In the genomic region with DNA sequence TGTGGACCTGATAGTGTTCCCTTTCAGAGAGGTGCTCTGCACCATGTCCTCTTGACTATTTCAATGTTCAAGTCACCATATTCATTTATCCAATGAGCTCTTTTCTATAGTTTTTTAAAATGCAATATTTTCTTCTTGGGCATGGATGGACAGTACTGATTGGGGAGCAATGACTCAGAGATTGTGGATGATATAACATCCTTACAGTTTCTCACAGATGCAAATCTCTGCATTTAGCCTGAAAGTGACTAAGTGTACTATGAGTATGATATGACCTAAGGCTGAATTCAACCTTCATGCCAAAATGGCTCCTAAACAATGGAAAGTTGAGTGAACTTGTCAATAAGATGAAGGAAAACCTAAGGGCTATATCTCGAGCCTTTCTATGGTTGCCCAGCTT, we compare ENCODE assay signal across 25 cellular contexts. TPM values are rescaled to one million over a fixed set of nuclear protein-coding genes. Genes with fewer than 3 reads are reported as not detected.
DNase-seq lines count a peak whose midpoint lies in the region; ATAC-seq, FAIRE-seq and TF ChIP-seq lines count a peak whose summit lies in the region.
"Had no signal": no experiment of that assay in that cellular context is flagged by ENCODE, and none has a peak within 500 bp of the region (broad histone marks: within the 10 kb centered on the region; RNA-seq: fewer than 3 reads in every experiment).

No MANE protein-coding gene starts in this region.

- H3K4me3 ChIP-seq in GM23248 (no peak overlapping the region), PC-3 (ENCODE audit: low read length) (no peak overlapping the region), K562 (no peak overlapping the region)
- H3K4me3 ChIP-seq: BLaER1 treated with 17β-estradiol and CSF1 and Interleukin-3, amounts not matched to agents 10 nM and 100 nM; MG63 had no signal

- H4K20me1 ChIP-seq in GM23248 (ENCODE audit: insufficient read depth), result no peaks in the 10 kb centered on the region
- H4K20me1 ChIP-seq in PC-3 (ENCODE audit: low read length), result no peaks in the 10 kb centered on the region
- no peaks in the 10 kb centered on the region for H4K20me1 ChIP-seq in K562 (replicated peaks; ENCODE audit: control insufficient read depth, insufficient read depth, low read length)
- H4K20me1 ChIP-seq: BLaER1 treated with 17β-estradiol and CSF1 and Interleukin-3, amounts not matched to agents 10 nM and 100 nM had no signal

- POLR2A ChIA-PET in PC-3 (lab: Charles Lee; ENCODE audit: unreplicated experiment), result no interaction called here
- POLR2A ChIA-PET in K562 (lab: Yijun Ruan, JAX), result no interaction called here

- TF ChIP-seq CTCF in PC-3 (conservative IDR thresholded peaks at IDR 0.05; ENCODE audit: low read depth, low read length) (no peak), K562 (IDR thresholded peaks at IDR 0.05 in 2 of 3, conservative IDR thresholded peaks at IDR 0.05 in 1 of 3; ENCODE audit: insufficient read depth in 2 of 3, low read depth in 1 of 3, low read length in 3 of 3) (no peak), foreskin keratinocyte (conservative IDR thresholded peaks at IDR 0.05) (no peak), nephron progenitor cell (IDR thresholded peaks at IDR 0.05) (no peak)

- H3K9me1 ChIP-seq in K562 (ENCODE audit: control insufficient read depth, insufficient read depth, low read length), result no peaks in the 10 kb centered on the region

- H3K4me3 Mint-ChIP-seq in nephron progenitor cell, result no peak overlapping the region
- H3K4me3 Mint-ChIP-seq: CD4-positive, alpha-beta memory T cell; IgD-negative memory B cell had no signal

- H3K9me2 ChIP-seq in GM23248 (ENCODE audit: insufficient read depth) (no peaks in the 10 kb centered on the region), PC-3 (replicated peaks; ENCODE audit: low read length) (no peaks in the 10 kb centered on the region)
- H3K9me2 ChIP-seq: SK-N-SH had no signal

- CTCF ChIA-PET in PC-3 (lab: Charles Lee) (no interaction called here), K562 (lab: Yijun Ruan, JAX; ENCODE audit: low intra/inter-chr PET ratio) (interaction anchor here (0.6 kb wide), 1 partner anchor 56 kb away, joined by 3 read pairs; no protein-coding TSS in a partner anchor)

- no peaks in the 10 kb centered on the region for H3K79me2 ChIP-seq in GM23248 (ENCODE audit: insufficient read depth)
- no peaks in the 10 kb centered on the region for H3K79me2 ChIP-seq in PC-3 (ENCODE audit: low read length)
- H3K79me2 ChIP-seq in K562 (ENCODE audit: control insufficient read depth, insufficient read depth, low read length), result no peaks in the 10 kb centered on the region

- H3K4me2 ChIP-seq in GM23248 (ENCODE audit: unreplicated experiment) (no peak overlapping the region), PC-3 (ENCODE audit: low read length) (no peak overlapping the region), K562 (ENCODE audit: insufficient read depth, low read length) (no peak overlapping the region)
- H3K4me2 ChIP-seq: BLaER1 treated with 17β-estradiol and CSF1 and Interleukin-3, amounts not matched to agents 10 nM and 100 nM; SK-N-SH had no signal

- in situ Hi-C loops in GM23248 (cut with MboI), result no loop called here
- in situ Hi-C loops in K562 (cut with MboI), result no loop called here

- no peaks in the 10 kb centered on the region for H3K27me3 ChIP-seq in GM23248 (replicated peaks; ENCODE audit: insufficient read depth)
- H3K27me3 ChIP-seq in PC-3 (ENCODE audit: low read length), result no peaks in the 10 kb centered on the region
- no peaks in the 10 kb centered on the region for H3K27me3 ChIP-seq in K562 (ENCODE audit: control insufficient read depth in 2 of 2, insufficient read depth in 2 of 2, low read length in 2 of 2)
- H3K27me3 ChIP-seq in foreskin keratinocyte, result peaks cover 13% of the 10 kb centered on the region
- H3K27me3 ChIP-seq: BLaER1 treated with 17β-estradiol and CSF1 and Interleukin-3, amounts not matched to agents 10 nM and 100 nM; MG63 had no signal

- H3K27me3 Mint-ChIP-seq in nephron progenitor cell (ENCODE audit: low read depth, poor library complexity), result peaks cover 19% of the 10 kb centered on the region

- H3K9ac ChIP-seq in GM23248 (no peak overlapping the region), PC-3 (ENCODE audit: low read length) (no peak overlapping the region), K562 (ENCODE audit: insufficient read depth in 1 of 2, low read depth in 2 of 2, low read length in 2 of 2) (no peak overlapping the region)
- H3K9ac ChIP-seq: BLaER1 treated with 17β-estradiol and CSF1 and Interleukin-3, amounts not matched to agents 10 nM and 100 nM; SK-N-SH had no signal

- H3K36me3 ChIP-seq in GM23248 (ENCODE audit: low read depth) (no peaks in the 10 kb centered on the region), PC-3 (ENCODE audit: low read depth, low read length) (no peaks in the 10 kb centered on the region), K562 (ENCODE audit: control insufficient read depth, insufficient read depth, low read length) (no peaks in the 10 kb centered on the region)
- H3K36me3 ChIP-seq: BLaER1 treated with 17β-estradiol and CSF1 and Interleukin-3, amounts not matched to agents 10 nM and 100 nM; MG63 had no signal

- H3K27ac Mint-ChIP-seq in nephron progenitor cell, result no peak overlapping the region
- H3K27ac Mint-ChIP-seq: CD4-positive, alpha-beta memory T cell; IgD-negative memory B cell had no signal

- intact Hi-C loops in PC-3 (cut with micrococcal nuclease), result no loop called here
- intact Hi-C loops in K562 (cut with micrococcal nuclease), result no loop called here

- FAIRE-seq in K562 (lab: Jason Lieb, UNC), result no peak
- FAIRE-seq: GM19239 had no signal

- TF ChIP-seq POLR2A in K562 (conservative IDR thresholded peaks at IDR 0.05), result no peak

- no peaks in the 10 kb centered on the region for H3F3A ChIP-seq in GM23248 (ENCODE audit: insufficient read depth)
- H3F3A ChIP-seq in PC-3 (ENCODE audit: low read length, unreplicated experiment), result no peaks in the 10 kb centered on the region

- no peak overlapping the region for H2AFZ ChIP-seq in GM23248
- 0 out of 2 replicates have a peak overlapping the region, but pooled peaks have one; percentile 2 for H2AFZ ChIP-seq in PC-3 (ENCODE audit: low read length)
- 0 out of 2 replicates have a peak overlapping the region, but pooled peaks have one; percentile 23 for H2AFZ ChIP-seq in K562 (ENCODE audit: low read depth, low read length)

- H3K9me3 Mint-ChIP-seq in nephron progenitor cell, result no peaks in the 10 kb centered on the region

- 4 to 8% methylated on average over 1 of the region's 1 CpG for WGBS in GM23248 (ENCODE audit: low coverage in 1 of 2, low lambda C conversion rate in 2 of 2, missing lambda C conversion rate in 2 of 2), 2 experiments
- WGBS in K562 (ENCODE audit: insufficient coverage, low coverage, missing lambda C conversion rate), result 0% methylated on average over 1 of the region's 1 CpG

- no peaks in the 10 kb centered on the region for H3K9me3 ChIP-seq in GM23248 (ENCODE audit: low read depth)
- H3K9me3 ChIP-seq in PC-3 (ENCODE audit: low read length), result no peaks in the 10 kb centered on the region
- peaks cover 2% of the 10 kb centered on the region; the same call in 1 of the 2 replicates for H3K9me3 ChIP-seq in K562 (replicated peaks; ENCODE audit: control insufficient read depth, insufficient read depth, low read depth, low read length)
- H3K9me3 ChIP-seq: MG63, SK-N-SH had no signal

- no peak for TF ChIP-seq EP300 in K562 (IDR thresholded peaks at IDR 0.05; ENCODE audit: low read length)

- H3K36me3 Mint-ChIP-seq in nephron progenitor cell (ENCODE audit: low read depth), result no peaks in the 10 kb centered on the region
- H3K36me3 Mint-ChIP-seq: CD4-positive, alpha-beta memory T cell; IgD-negative memory B cell had no signal

- TF ChIP-seq RAD21 in K562 (CRISPR knock-in tag; conservative IDR thresholded peaks at IDR 0.05 in 1 of 2, IDR thresholded peaks at IDR 0.05 in 1 of 2), result no peak

- no peaks in the 10 kb centered on the region for H3K4me1 Mint-ChIP-seq in nephron progenitor cell
- H3K4me1 Mint-ChIP-seq: CD4-positive, alpha-beta memory T cell had no signal

- peak; percentile 75 for ATAC-seq in PC-3
- no peak for ATAC-seq in K562
- peak; percentile 88 for ATAC-seq in foreskin keratinocyte
- ATAC-seq in GM19463 (IDR thresholded peaks at IDR 0.05; ENCODE audit: unreplicated experiment), result no peak
- ATAC-seq in GM18868 (IDR thresholded peaks at IDR 0.05; ENCODE audit: unreplicated experiment), result no peak

- DNase-seq in GM23248 (peak; percentile 5), PC-3 (peak; percentile 63), K562 (ENCODE audit: extremely low read depth in 1 of 4, low spot score in 3 of 4) (no peak), foreskin keratinocyte (peak; percentile 27 to 73), putamen (ENCODE audit: low spot score) (no peak), nephron progenitor cell (no peak)
- DNase-seq: ACHN; CD4-positive, alpha-beta memory T cell; GF-D8; H7; Karpas-422; MG63; NCI-H1417; NCI-H187; NCI-H446; NCI-H526; OCI-M1; RPMI8226; SIG-M5; SK-N-SH had no signal

- no TSS peak for BruUV-seq in PC-3 (replicated peaks; lab: Mats Ljungman, UMichigan)
- no TSS peak for BruUV-seq in K562 (replicated peaks; lab: Mats Ljungman, UMichigan)

- H3K4me1 ChIP-seq in GM23248 (ENCODE audit: insufficient read depth) (no peaks in the 10 kb centered on the region), PC-3 (ENCODE audit: insufficient read depth, low read length) (no peaks in the 10 kb centered on the region), K562 (replicated peaks in 1 of 2; ENCODE audit: control insufficient read depth in 2 of 2, insufficient read depth in 2 of 2, low read length in 2 of 2) (no peaks in the 10 kb centered on the region; a peak in 1 of 5 replicates), foreskin keratinocyte (no peaks in the 10 kb centered on the region)

- H3K27ac ChIP-seq in GM23248 (no peak overlapping the region), PC-3 (ENCODE audit: low read length) (no peak overlapping the region), K562 (ENCODE audit: extremely low read depth, low read depth, low read length) (no peak overlapping the region), foreskin keratinocyte (no peak overlapping the region)
- H3K27ac ChIP-seq: BLaER1 treated with 17β-estradiol and CSF1 and Interleukin-3, amounts not matched to agents 10 nM and 100 nM had no signal

RNA-seq across cellular contexts. Expression of a gene that starts 36.5 kb away (rescaled TPM):
- total RNA-seq in GM23248 (2014; rRNA removed; shearing (Covaris generic)), result not detected in 2 replicates
- polyA plus RNA-seq in GM23248 (2016; fragmentation: Nextera tagmentation; extraction: Ambion mirVana) (not detected in 2 replicates), K562 (2011; rRNA removed) (0.04 TPM in 1 of 2 replicates, not detected in the other), K562 (2014; fragmentation: Illumina TruSeq; extraction: Trizol) (0.06 and 0.07 TPM in 2 replicates), K562 (2014; fragmentation: Nextera tagmentation; extraction: Ambion mirVana) (under 1 TPM in 1 of 2 experiments, not detected in 1; 0.06 TPM), K562 (2014; rRNA removed) (not detected in 2 replicates), foreskin keratinocyte (not detected in 2 replicates)
- total RNA-seq in PC-3 (2014; rRNA removed) (not detected in 2 replicates), K562 (2014; rRNA removed) (not detected in 2 replicates), K562 (2014; rRNA removed; fragmentation: Illumina TruSeq; extraction: Trizol) (0.10 and 0.15 TPM in 2 replicates), K562 (2015; rRNA removed; fragmentation: Illumina TruSeq; extraction: Trizol) (0.22 and 0.23 TPM in 2 replicates), K562 (2021) (0.18 and 0.47 TPM in 2 replicates), foreskin keratinocyte (not detected in 2 replicates)
- not detected in 2 replicates for total RNA-seq in K562 (2011; cell fraction: chromatin; rRNA removed; ENCODE audit: low replicate concordance)
- not detected in 2 replicates for total RNA-seq in K562 (2011; cell fraction: nucleolus; rRNA removed)
- total RNA-seq in K562 (2011; cell fraction: nucleoplasm; rRNA removed), result not detected in 2 replicates
- polyA plus RNA-seq in K562 (2011; cell fraction: cytosol; rRNA removed), result not detected in 2 replicates
- not detected in 2 replicates for polyA plus RNA-seq in K562 (2011; cell fraction: nucleus; rRNA removed)
- 0.18 and 0.82 TPM in 2 replicates for polyA plus RNA-seq in K562 (2012)
- not detected in 2 replicates for polyA minus RNA-seq in K562 (2011; rRNA and poly(A)+ RNA removed)
- polyA minus RNA-seq in K562 (2011; cell fraction: cytosol; rRNA and poly(A)+ RNA removed), result not detected in 2 replicates
- polyA minus RNA-seq in K562 (2011; cell fraction: nucleus; rRNA and poly(A)+ RNA removed), result not detected in 2 replicates
- total RNA-seq: CD4-positive, alpha-beta memory T cell; H7 had no signal
- polyA plus RNA-seq: CD4-positive, alpha-beta memory T cell; IgD-negative memory B cell; SK-N-SH had no signal

RNA-seq across cellular contexts. Expression of a gene that starts 51.9 kb away (rescaled TPM):
- not detected in 2 replicates for total RNA-seq in GM23248 (2014; rRNA removed; shearing (Covaris generic))
- polyA plus RNA-seq in GM23248 (2016; fragmentation: Nextera tagmentation; extraction: Ambion mirVana), result not detected in 2 replicates
- not detected in 2 replicates for total RNA-seq in PC-3 (2014; rRNA removed)
- total RNA-seq in K562 (2011; cell fraction: chromatin; rRNA removed; ENCODE audit: low replicate concordance), result not detected in 2 replicates
- total RNA-seq in K562 (2011; cell fraction: nucleolus; rRNA removed), result not detected in 2 replicates
- not detected in 2 replicates for total RNA-seq in K562 (2011; cell fraction: nucleoplasm; rRNA removed)
- total RNA-seq in K562 (2014; rRNA removed), result not detected in 2 replicates
- not detected in 2 replicates for total RNA-seq in K562 (2014; rRNA removed; fragmentation: Illumina TruSeq; extraction: Trizol)
- not detected in 2 replicates for total RNA-seq in K562 (2015; rRNA removed; fragmentation: Illumina TruSeq; extraction: Trizol)
- total RNA-seq in K562 (2021), result not detected in 2 replicates
- not detected in 2 replicates for polyA plus RNA-seq in K562 (2011; rRNA removed)
- polyA plus RNA-seq in K562 (2011; cell fraction: cytosol; rRNA removed), result 0.03 TPM in 1 of 2 replicates, not detected in the other
- polyA plus RNA-seq in K562 (2011; cell fraction: nucleus; rRNA removed), result not detected in 2 replicates
- polyA plus RNA-seq in K562 (2012), result not detected in 2 replicates
- polyA plus RNA-seq in K562 (2014; fragmentation: Illumina TruSeq; extraction: Trizol), result not detected in 2 replicates
- polyA plus RNA-seq in K562 (2014; fragmentation: Nextera tagmentation; extraction: Ambion mirVana), result not detected
- polyA plus RNA-seq in K562 (2014; rRNA removed), result not detected in 2 replicates
- polyA minus RNA-seq in K562 (2011; rRNA and poly(A)+ RNA removed), result 0.12 TPM in 1 of 2 replicates, not detected in the other
- polyA minus RNA-seq in K562 (2011; cell fraction: cytosol; rRNA and poly(A)+ RNA removed), result 2.3 and 3.0 TPM in 2 replicates
- polyA minus RNA-seq in K562 (2011; cell fraction: nucleus; rRNA and poly(A)+ RNA removed), result 0.22 and 0.54 TPM in 2 replicates
- total RNA-seq in foreskin keratinocyte, result not detected in 2 replicates
- polyA plus RNA-seq in foreskin keratinocyte, result not detected in 2 replicates
- total RNA-seq: H7 had no signal
- polyA plus RNA-seq: IgD-negative memory B cell, SK-N-SH had no signal

Comparison
In these comparisons a context has a peak if more than half of its experiments do, and no peak if none do; other contexts are left out.
1. DNase-seq: peak in GM23248 (single experiment), PC-3 (single experiment) and foreskin keratinocyte (2 of 2); none in K562 (0 of 4), putamen (single experiment) and nephron progenitor cell (single experiment).
2. ATAC-seq: peak in PC-3 (single experiment) and foreskin keratinocyte (single experiment); none in K562 (single experiment), GM19463 (single experiment) and GM18868 (single experiment).